15 cellular contexts compared by ENCODE assay signal in genomic region chr7:134730359-134730758, GRCh38. TPM values are rescaled to one million over a fixed set of nuclear protein-coding genes. Genes with fewer than 3 reads are reported as not detected.
DNase-seq lines count a peak whose midpoint lies in the region; ATAC-seq, FAIRE-seq and TF ChIP-seq lines count a peak whose summit lies in the region.
"Had no signal": no experiment of that assay in that cellular context is flagged by ENCODE, and none has a peak within 500 bp of the region (broad histone marks: within the 10 kb centered on the region; RNA-seq: fewer than 3 reads in every experiment).

No MANE protein-coding gene starts in this region.

- peak overlapping the region; percentile 29 for H3K4me2 ChIP-seq in astrocyte (ENCODE audit: low read length)

- no peak for TF ChIP-seq POLR2A in spleen (IDR thresholded peaks at IDR 0.05)

- peaks cover 2% of the 10 kb centered on the region for H3K9me3 Mint-ChIP-seq in astrocyte (ENCODE audit: unreplicated experiment)
- H3K9me3 Mint-ChIP-seq in Caco-2 (ENCODE audit: unreplicated experiment), result no peaks in the 10 kb centered on the region

- no TSS peak for BruUV-seq in Caco-2 (replicated peaks; lab: Mats Ljungman, UMichigan)

- H3K4me3 ChIP-seq in astrocyte (ENCODE audit: insufficient read depth, low read depth, low read length) (no peak overlapping the region), right cardiac atrium (ENCODE audit: low read length) (no peak overlapping the region), spleen (no peak overlapping the region), Caco-2 (ENCODE audit: low read depth, low read length) (no peak overlapping the region)

- intact Hi-C loops in right cardiac atrium (cut with DNase I) (no loop called here), spleen (cut with DNase I; ENCODE audit: low total_unique reads) (no loop called here), Caco-2 (cut with micrococcal nuclease; ENCODE audit: unreplicated experiment) (no loop called here)

- no peaks in the 10 kb centered on the region for H3K79me2 ChIP-seq in astrocyte (ENCODE audit: insufficient read depth, low read length)

- peak overlapping the region; percentile 23 for H3K27ac ChIP-seq in astrocyte (ENCODE audit: low read depth, low read length)
- peak overlapping the region; percentile 69 for H3K27ac ChIP-seq in right cardiac atrium (ENCODE audit: low read length)
- peak overlapping the region in 6 of 8 donors; percentile 41 to 75 (median 68) for H3K27ac ChIP-seq in spleen

- H3K4me1 Mint-ChIP-seq in astrocyte (ENCODE audit: low read depth, unreplicated experiment) (peaks cover 39% of the 10 kb centered on the region), Caco-2 (ENCODE audit: low read depth, unreplicated experiment) (no peaks in the 10 kb centered on the region)
- H3K4me1 Mint-ChIP-seq: memory B cell had no signal

- peaks cover 2% of the 10 kb centered on the region for H3K36me3 Mint-ChIP-seq in astrocyte (ENCODE audit: low read depth, unreplicated experiment)
- no peaks in the 10 kb centered on the region for H3K36me3 Mint-ChIP-seq in Caco-2 (ENCODE audit: insufficient read depth, unreplicated experiment)
- H3K36me3 Mint-ChIP-seq: memory B cell had no signal

- TF ChIP-seq CTCF in astrocyte (IDR thresholded peaks at IDR 0.05; ENCODE audit: insufficient read depth, low read depth, low read length) (no peak), spleen (IDR thresholded peaks at IDR 0.05 in 8 of 11, conservative IDR thresholded peaks at IDR 0.05 in 3 of 11) (no peak), Caco-2 (IDR thresholded peaks at IDR 0.05; ENCODE audit: insufficient read depth in 1 of 2, low read depth in 1 of 2, low read length in 1 of 2, severe bottlenecking in 1 of 2, unreplicated experiment in 1 of 2) (no peak)

- DNase-seq in GM04504 (ENCODE audit: low read depth) (peak; percentile 48), astrocyte (ENCODE audit: low read depth) (peak; percentile 78), right cardiac atrium (no peak), spleen (no peak), Caco-2 (no peak), urothelium cell line (ENCODE audit: low spot score) (no peak), HuH-7.5 (ENCODE audit: low spot score) (no peak)
- DNase-seq: activated CD4-positive, alpha-beta T cell treated with anti-CD3 and anti-CD28 coated beads for 1 hour; activated gamma-delta T cell treated with Interleukin-2 at 50 U/mL for 16 hours; CD4-positive, alpha-beta T cell; cortex of kidney; NCI-H1417; NCI-H524 had no signal

- H3K9me3 ChIP-seq in astrocyte (ENCODE audit: insufficient read depth, low read depth, low read length) (no peaks in the 10 kb centered on the region), right cardiac atrium (ENCODE audit: control insufficient read depth, low read length) (no peaks in the 10 kb centered on the region), spleen (no peaks in the 10 kb centered on the region), Caco-2 (no peaks in the 10 kb centered on the region)

- no peak overlapping the region for H2AFZ ChIP-seq in astrocyte (ENCODE audit: low read depth, low read length)

- H3K27ac Mint-ChIP-seq in astrocyte (ENCODE audit: unreplicated experiment) (no peak overlapping the region), Caco-2 (ENCODE audit: unreplicated experiment) (no peak overlapping the region)
- H3K27ac Mint-ChIP-seq: CD4-positive, alpha-beta T cell; memory B cell had no signal

- peak overlapping the region; percentile 22 for H3K9ac ChIP-seq in astrocyte (ENCODE audit: low read length)

- CTCF ChIA-PET in Caco-2 (lab: Charles Lee), result interaction anchor here (1.1 kb wide), 1 partner anchor 10 kb away, joined by 3 read pairs; no protein-coding TSS in a partner anchor

- H3K4me3 Mint-ChIP-seq in astrocyte (ENCODE audit: unreplicated experiment), result no peak overlapping the region
- H3K4me3 Mint-ChIP-seq in Caco-2 (ENCODE audit: unreplicated experiment), result no peak overlapping the region
- H3K4me3 Mint-ChIP-seq: CD4-positive, alpha-beta T cell; memory B cell had no signal

- H3K36me3 ChIP-seq in astrocyte (ENCODE audit: insufficient read depth, low read length) (no peaks in the 10 kb centered on the region), spleen (no peaks in the 10 kb centered on the region), Caco-2 (ENCODE audit: control insufficient read depth, insufficient read depth, low read length) (no peaks in the 10 kb centered on the region)

- H4K20me1 ChIP-seq in astrocyte (ENCODE audit: insufficient read depth, low read length), result no peaks in the 10 kb centered on the region

- FAIRE-seq in astrocyte (lab: Jason Lieb, UNC), result peak; percentile 5
- FAIRE-seq in urothelium cell line (lab: Jason Lieb, UNC), result no peak

- WGBS in right cardiac atrium, result 14% methylated on average over 1 of the region's 1 CpG
- 7 to 38% (median 30%) methylated on average over 1 of the region's 1 CpG for WGBS in spleen, 5 donors

- H3K27me3 ChIP-seq in astrocyte (ENCODE audit: insufficient read depth, low read length) (no peaks in the 10 kb centered on the region), right cardiac atrium (ENCODE audit: control insufficient read depth, insufficient read depth) (no peaks in the 10 kb centered on the region), spleen (replicated peaks in 1 of 7) (no peaks in the 10 kb centered on the region), Caco-2 (replicated peaks; ENCODE audit: control insufficient read depth, insufficient read depth, low read length) (no peaks in the 10 kb centered on the region)

- H3K27me3 Mint-ChIP-seq in astrocyte (ENCODE audit: low read depth, unreplicated experiment) (no peaks in the 10 kb centered on the region), Caco-2 (ENCODE audit: insufficient read depth, unreplicated experiment) (no peaks in the 10 kb centered on the region)
- H3K27me3 Mint-ChIP-seq: CD4-positive, alpha-beta T cell had no signal

- ATAC-seq in right cardiac atrium (peak; percentile 12 to 15), GM21526 (IDR thresholded peaks at IDR 0.05; ENCODE audit: low FRiP score, unreplicated experiment) (no peak)

- POLR2A ChIA-PET in Caco-2 (lab: Charles Lee), result no interaction called here

- H3K4me1 ChIP-seq in astrocyte (ENCODE audit: insufficient read depth, low read length) (peaks cover 15% of the 10 kb centered on the region), right cardiac atrium (ENCODE audit: control insufficient read depth, insufficient read depth, low read length) (peaks cover 4% of the 10 kb centered on the region), spleen (no peaks in the 10 kb centered on the region), Caco-2 (no peaks in the 10 kb centered on the region)

RNA-seq across cellular contexts. Expression of gene CALD1, which starts 49.1 kb away (rescaled TPM):
- total RNA-seq in astrocyte, result 1,834 and 1,872 TPM in 2 replicates
- 100 to 1,000 TPM; 127 to 214 (median 137) TPM for total RNA-seq in right cardiac atrium
- polyA plus RNA-seq in right cardiac atrium, result 93.9 TPM
- total RNA-seq in spleen, result 100 to 1,000 TPM; 146 to 333 (median 291) TPM
- polyA plus RNA-seq in spleen, result 10 to 100 TPM; 42.4 to 85.3 (median 48.3) TPM
- total RNA-seq in Caco-2 (2022), result 140 and 155 TPM in 2 replicates

Comparison
In these comparisons a context has a peak if more than half of its experiments do, and no peak if none do; other contexts are left out.
1. DNase-seq: peak in GM04504 (single experiment) and astrocyte (single experiment); none in right cardiac atrium (0 of 3), spleen (single experiment), Caco-2 (0 of 2), urothelium cell line (single experiment) and HuH-7.5 (single experiment).
2. Peak in every context shown above with its lines, with median percentiles within 50 percentile points of each other: H3K27ac ChIP-seq.